In genomic region chr3:196712514-196713413, GRCh38 we compare ENCODE assay signal across 8 cellular contexts. TPM values are rescaled to one million over a fixed set of nuclear protein-coding genes. Genes with fewer than 3 reads are reported as not detected.
DNase-seq lines count a peak whose midpoint lies in the region; ATAC-seq and TF ChIP-seq lines count a peak whose summit lies in the region.

No MANE protein-coding gene starts in this region.

- H3K9me3 Mint-ChIP-seq in mesothelial cell of epicardium = no peaks in the 10 kb centered on the region

- H3K4me3 Mint-ChIP-seq in mesothelial cell of epicardium = peak overlapping the region; percentile 80

- H3K36me3 Mint-ChIP-seq in mesothelial cell of epicardium = peaks cover 3% of the 10 kb centered on the region

- ATAC-seq in GM21737 (IDR thresholded peaks at IDR 0.05; ENCODE audit: unreplicated experiment) (peak; percentile 48), HG03354 (IDR thresholded peaks at IDR 0.05; ENCODE audit: poor library complexity, severe bottlenecking, unreplicated experiment) (no peak)

- no peaks in the 10 kb centered on the region for H3K27me3 Mint-ChIP-seq in mesothelial cell of epicardium (ENCODE audit: low read depth)

- peaks cover 15% of the 10 kb centered on the region for H3K4me1 Mint-ChIP-seq in mesothelial cell of epicardium

- no peak for TF ChIP-seq CTCF in mesothelial cell of epicardium (IDR thresholded peaks at IDR 0.05; ENCODE audit: unreplicated experiment)

- H3K27ac Mint-ChIP-seq in mesothelial cell of epicardium = peak overlapping the region; percentile 91

- DNase-seq in ELF-1 (ENCODE audit: low read depth, low spot score) (peak; percentile 58), LHCN-M2 (ENCODE audit: low read depth) (peak; percentile 52), mesothelial cell of epicardium (ENCODE audit: low spot score in 2 of 2, unreplicated experiment in 2 of 2) (no peak)
- peak; percentile 55 to 60 for DNase-seq in activated CD4-positive, alpha-beta T cell treated with anti-CD3 and anti-CD28 coated beads for 24 hours (ENCODE audit: low read depth in 2 of 2)
- peak; percentile 63 for DNase-seq in effector CD8-positive, alpha-beta T cell (lab: John Stamatoyannopoulos, UW)
- DNase-seq in stimulated activated CD8-positive, alpha-beta memory T cell treated with anti-CD3 and anti-CD28 coated beads, Interleukin-12 subunit alpha, Interleukin-12 subunit beta, amount 100 ng/mL, for 4 hours (ENCODE audit: low read depth) = peak; percentile 70

RNA-seq across cellular contexts. Expression of gene PIGX, which starts 0.6 kb away (rescaled TPM):
- total RNA-seq in LHCN-M2 (2014; rRNA removed) (26.4 and 31.9 TPM in 2 replicates), mesothelial cell of epicardium (24.8 to 26.4 TPM (median 25.9 TPM) in 3 replicates)
- polyA plus RNA-seq in LHCN-M2 (2012) = 10.0 TPM

RNA-seq across cellular contexts. Expression of gene CEP19, which starts 0.7 kb away (rescaled TPM):
- 4.4 and 4.5 TPM in 2 replicates for total RNA-seq in LHCN-M2 (2014; rRNA removed)
- 1.7 TPM for polyA plus RNA-seq in LHCN-M2 (2012)
- total RNA-seq in mesothelial cell of epicardium = 2.1 to 2.5 TPM (median 2.1 TPM) in 3 replicates

RNA-seq across cellular contexts. Expression of gene PAK2, which starts 26.9 kb away (rescaled TPM):
- total RNA-seq in LHCN-M2 (2014; rRNA removed) (37.8 and 45.8 TPM in 2 replicates), mesothelial cell of epicardium (52.0 to 53.1 TPM (median 52.8 TPM) in 3 replicates)
- polyA plus RNA-seq in LHCN-M2 (2012) = 35.4 TPM

Comparison
In these comparisons a context has a peak if more than half of its experiments do, and no peak if none do; other contexts are left out.
1. DNase-seq: peak in ELF-1 (single experiment), LHCN-M2 (single experiment), activated CD4-positive, alpha-beta T cell treated with anti-CD3 and anti-CD28 coated beads for 24 hours (2 of 2), effector CD8-positive, alpha-beta T cell (single experiment) and stimulated activated CD8-positive, alpha-beta memory T cell treated with anti-CD3 and anti-CD28 coated beads, Interleukin-12 subunit alpha, Interleukin-12 subunit beta, amount 100 ng/mL, for 4 hours (single experiment); none in mesothelial cell of epicardium (0 of 2).